ENCODE assay signal across 1 cellular context in the genomic region with DNA sequence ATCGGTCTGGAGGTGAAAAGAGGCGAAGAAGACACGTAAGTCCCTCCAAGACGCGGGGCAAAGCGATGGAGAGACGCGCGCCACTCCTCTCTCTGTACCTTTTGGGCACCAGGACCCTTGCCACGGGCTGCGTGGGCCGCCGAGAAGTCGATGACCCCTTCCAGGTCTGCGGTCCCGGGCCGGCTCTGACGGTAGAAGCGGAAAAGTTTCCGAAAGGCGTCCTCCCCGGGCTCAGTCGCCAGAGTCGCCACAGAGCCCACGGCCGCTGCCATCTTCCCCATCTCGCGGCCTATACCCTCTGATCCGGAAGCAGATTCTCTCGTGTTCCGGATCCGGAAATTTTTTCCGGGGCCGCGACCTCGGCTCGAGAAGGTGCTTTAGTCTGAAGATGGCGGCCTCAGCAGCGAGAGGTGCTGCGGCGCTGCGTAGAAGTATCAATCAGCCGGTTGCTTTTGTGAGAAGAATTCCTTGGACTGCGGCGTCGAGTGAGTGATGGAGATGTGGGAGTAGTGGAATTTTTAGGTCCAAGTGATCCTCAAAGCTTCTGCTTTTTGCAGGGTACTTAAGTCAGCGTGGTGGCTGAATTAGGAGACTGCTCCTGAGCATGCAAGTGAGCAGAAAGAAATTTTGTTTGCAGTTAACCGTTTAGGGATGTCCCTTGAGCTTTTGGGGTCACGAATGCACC.
TF ChIP-seq lines count a peak whose summit lies in the region.

A gene with protein sequence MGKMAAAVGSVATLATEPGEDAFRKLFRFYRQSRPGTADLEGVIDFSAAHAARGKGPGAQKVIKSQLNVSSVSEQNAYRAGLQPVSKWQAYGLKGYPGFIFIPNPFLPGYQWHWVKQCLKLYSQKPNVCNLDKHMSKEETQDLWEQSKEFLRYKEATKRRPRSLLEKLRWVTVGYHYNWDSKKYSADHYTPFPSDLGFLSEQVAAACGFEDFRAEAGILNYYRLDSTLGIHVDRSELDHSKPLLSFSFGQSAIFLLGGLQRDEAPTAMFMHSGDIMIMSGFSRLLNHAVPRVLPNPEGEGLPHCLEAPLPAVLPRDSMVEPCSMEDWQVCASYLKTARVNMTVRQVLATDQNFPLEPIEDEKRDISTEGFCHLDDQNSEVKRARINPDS (minus strand): TSS at position 300 of the 685 bp plus-strand sequence. CDS start 19 bp downstream, at position 281.
A gene (plus strand): TSS at position 380 of the 685 bp plus-strand sequence. CDS start 9 bp downstream, at position 389.

TF ChIP-seq in K562, 482 proteins besides CTCF, POLR2A, EP300 and RAD21 (continued from another document and continues in another):
- TF ChIP-seq, protein P1, sequence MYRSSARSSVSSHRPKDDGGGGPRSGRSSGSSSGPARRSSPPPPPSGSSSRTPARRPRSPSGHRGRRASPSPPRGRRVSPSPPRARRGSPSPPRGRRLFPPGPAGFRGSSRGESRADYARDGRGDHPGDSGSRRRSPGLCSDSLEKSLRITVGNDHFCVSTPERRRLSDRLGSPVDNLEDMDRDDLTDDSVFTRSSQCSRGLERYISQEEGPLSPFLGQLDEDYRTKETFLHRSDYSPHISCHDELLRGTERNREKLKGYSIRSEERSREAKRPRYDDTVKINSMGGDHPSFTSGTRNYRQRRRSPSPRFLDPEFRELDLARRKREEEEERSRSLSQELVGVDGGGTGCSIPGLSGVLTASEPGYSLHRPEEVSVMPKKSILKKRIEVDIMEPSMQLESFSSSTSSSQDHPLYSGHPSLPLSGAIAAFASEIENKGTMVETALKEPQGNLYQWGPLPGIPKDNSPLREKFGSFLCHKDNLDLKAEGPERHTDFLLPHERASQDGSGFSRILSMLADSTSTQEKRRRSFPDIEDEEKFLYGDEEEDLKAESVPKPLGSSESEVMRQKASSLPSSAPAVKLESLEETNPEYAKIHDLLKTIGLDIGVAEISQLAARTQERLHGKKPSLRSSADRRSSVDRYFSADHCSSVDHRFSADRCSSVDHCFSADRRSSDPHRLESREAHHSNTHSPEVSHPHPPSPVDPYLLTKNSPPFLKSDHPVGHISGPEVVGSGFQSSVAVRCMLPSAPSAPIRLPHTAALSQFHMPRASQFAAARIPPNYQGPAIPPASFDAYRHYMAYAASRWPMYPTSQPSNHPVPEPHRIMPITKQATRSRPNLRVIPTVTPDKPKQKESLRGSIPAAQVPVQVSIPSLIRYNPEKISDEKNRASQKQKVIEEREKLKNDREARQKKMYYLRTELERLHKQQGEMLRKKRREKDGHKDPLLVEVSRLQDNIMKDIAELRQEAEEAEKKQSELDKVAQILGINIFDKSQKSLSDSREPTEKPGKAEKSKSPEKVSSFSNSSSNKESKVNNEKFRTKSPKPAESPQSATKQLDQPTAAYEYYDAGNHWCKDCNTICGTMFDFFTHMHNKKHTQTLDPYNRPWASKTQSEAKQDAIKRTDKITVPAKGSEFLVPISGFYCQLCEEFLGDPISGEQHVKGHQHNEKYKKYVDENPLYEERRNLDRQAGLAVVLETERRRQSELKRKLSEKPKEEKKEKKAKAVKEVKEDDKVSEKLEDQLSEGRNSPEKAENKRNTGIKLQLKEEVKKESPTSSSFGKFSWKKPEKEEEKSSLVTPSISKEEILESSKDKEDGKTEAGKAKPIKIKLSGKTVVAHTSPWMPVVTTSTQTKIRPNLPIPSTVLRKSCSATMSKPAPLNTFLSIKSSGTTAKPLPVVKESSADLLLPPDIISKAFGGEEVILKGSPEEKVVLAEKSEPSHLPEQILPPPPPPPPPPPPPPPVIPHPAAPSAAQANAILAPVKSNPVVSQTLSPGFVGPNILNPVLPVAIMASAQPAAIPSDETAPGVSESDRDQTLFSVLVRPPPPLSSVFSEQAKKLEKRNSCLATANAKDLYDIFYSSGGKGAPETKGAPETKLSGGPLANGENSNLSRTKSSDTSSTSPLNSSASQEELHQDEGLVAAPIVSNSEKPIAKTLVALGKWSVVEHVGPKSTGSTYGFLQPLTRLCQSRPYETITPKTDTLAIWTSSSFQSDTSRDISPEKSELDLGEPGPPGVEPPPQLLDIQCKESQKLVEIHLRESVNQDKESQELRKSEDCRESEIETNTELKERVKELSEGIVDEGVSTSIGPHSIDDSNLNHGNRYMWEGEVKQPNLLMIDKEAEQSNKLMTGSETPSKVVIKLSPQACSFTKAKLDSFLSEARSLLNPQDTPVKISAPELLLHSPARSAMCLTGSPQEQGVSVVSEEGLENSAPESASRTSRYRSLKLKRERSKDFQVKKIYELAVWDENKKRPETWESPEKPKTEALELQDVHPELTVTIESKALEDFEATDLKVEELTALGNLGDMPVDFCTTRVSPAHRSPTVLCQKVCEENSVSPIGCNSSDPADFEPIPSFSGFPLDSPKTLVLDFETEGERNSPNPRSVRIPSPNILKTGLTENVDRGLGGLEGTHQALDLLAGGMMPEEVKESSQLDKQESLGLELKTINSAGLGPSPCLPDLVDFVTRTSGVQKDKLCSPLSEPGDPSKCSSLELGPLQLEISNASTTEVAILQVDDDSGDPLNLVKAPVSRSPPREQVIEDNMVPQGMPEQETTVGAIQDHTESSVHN (IDR thresholded peaks at IDR 0.05; ENCODE audit: borderline replicate concordance in 1 of 2, low read depth in 1 of 2): peak in 1 of 2 experiments; percentile 20; a peak in 1 of 4 replicates
- TF ChIP-seq ZNF143 (CRISPR knock-in tag; IDR thresholded peaks at IDR 0.05) (no peak), IRF2 (CRISPR knock-in tag; IDR thresholded peaks at IDR 0.05) (no peak), LEF1 (IDR thresholded peaks at IDR 0.05) (no peak), ZNF408 (CRISPR knock-in tag; IDR thresholded peaks at IDR 0.05; ENCODE audit: low read depth) (no peak), ELF2 (CRISPR knock-in tag; IDR thresholded peaks at IDR 0.05) (peak; percentile 35; the same call in 1 of the 2 replicates), ZFX (CRISPR knock-in tag; IDR thresholded peaks at IDR 0.05) (peak; percentile 58), DPF2 (IDR thresholded peaks at IDR 0.05) (peak; percentile 24; the same call in 1 of the 2 replicates), RNF2 (IDR thresholded peaks at IDR 0.05) (no peak), TAF1 (IDR thresholded peaks at IDR 0.05; ENCODE audit: control insufficient read depth, extremely low read depth, insufficient read depth, low read length, severe bottlenecking) (peak; percentile 97), HCFC1 (IDR thresholded peaks at IDR 0.05; ENCODE audit: low read depth, low read length) (peak; percentile 76), RAD51 (IDR thresholded peaks at IDR 0.05; ENCODE audit: borderline replicate concordance, low read depth) (no peak)
- TF ChIP-seq, protein P2, sequence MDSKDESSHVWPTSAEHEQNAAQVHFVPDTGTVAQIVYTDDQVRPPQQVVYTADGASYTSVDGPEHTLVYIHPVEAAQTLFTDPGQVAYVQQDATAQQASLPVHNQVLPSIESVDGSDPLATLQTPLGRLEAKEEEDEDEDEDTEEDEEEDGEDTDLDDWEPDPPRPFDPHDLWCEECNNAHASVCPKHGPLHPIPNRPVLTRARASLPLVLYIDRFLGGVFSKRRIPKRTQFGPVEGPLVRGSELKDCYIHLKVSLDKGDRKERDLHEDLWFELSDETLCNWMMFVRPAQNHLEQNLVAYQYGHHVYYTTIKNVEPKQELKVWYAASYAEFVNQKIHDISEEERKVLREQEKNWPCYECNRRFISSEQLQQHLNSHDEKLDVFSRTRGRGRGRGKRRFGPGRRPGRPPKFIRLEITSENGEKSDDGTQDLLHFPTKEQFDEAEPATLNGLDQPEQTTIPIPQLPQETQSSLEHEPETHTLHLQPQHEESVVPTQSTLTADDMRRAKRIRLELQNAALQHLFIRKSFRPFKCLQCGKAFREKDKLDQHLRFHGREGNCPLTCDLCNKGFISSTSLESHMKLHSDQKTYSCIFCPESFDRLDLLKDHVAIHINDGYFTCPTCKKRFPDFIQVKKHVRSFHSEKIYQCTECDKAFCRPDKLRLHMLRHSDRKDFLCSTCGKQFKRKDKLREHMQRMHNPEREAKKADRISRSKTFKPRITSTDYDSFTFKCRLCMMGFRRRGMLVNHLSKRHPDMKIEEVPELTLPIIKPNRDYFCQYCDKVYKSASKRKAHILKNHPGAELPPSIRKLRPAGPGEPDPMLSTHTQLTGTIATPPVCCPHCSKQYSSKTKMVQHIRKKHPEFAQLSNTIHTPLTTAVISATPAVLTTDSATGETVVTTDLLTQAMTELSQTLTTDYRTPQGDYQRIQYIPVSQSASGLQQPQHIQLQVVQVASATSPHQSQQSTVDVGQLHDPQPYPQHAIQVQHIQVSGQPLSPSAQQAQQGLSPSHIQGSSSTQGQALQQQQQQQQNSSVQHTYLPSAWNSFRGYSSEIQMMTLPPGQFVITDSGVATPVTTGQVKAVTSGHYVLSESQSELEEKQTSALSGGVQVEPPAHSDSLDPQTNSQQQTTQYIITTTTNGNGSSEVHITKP (IDR thresholded peaks at IDR 0.05; ENCODE audit: partially characterized antibody): no peak
- TF ChIP-seq, protein P3, sequence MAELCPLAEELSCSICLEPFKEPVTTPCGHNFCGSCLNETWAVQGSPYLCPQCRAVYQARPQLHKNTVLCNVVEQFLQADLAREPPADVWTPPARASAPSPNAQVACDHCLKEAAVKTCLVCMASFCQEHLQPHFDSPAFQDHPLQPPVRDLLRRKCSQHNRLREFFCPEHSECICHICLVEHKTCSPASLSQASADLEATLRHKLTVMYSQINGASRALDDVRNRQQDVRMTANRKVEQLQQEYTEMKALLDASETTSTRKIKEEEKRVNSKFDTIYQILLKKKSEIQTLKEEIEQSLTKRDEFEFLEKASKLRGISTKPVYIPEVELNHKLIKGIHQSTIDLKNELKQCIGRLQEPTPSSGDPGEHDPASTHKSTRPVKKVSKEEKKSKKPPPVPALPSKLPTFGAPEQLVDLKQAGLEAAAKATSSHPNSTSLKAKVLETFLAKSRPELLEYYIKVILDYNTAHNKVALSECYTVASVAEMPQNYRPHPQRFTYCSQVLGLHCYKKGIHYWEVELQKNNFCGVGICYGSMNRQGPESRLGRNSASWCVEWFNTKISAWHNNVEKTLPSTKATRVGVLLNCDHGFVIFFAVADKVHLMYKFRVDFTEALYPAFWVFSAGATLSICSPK (IDR thresholded peaks at IDR 0.05; ENCODE audit: borderline replicate concordance): no peak
- TF ChIP-seq, protein P4, sequence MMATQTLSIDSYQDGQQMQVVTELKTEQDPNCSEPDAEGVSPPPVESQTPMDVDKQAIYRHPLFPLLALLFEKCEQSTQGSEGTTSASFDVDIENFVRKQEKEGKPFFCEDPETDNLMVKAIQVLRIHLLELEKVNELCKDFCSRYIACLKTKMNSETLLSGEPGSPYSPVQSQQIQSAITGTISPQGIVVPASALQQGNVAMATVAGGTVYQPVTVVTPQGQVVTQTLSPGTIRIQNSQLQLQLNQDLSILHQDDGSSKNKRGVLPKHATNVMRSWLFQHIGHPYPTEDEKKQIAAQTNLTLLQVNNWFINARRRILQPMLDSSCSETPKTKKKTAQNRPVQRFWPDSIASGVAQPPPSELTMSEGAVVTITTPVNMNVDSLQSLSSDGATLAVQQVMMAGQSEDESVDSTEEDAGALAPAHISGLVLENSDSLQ (IDR thresholded peaks at IDR 0.05): peak; percentile 51; the same call in 1 of the 2 replicates
- TF ChIP-seq, protein P5, sequence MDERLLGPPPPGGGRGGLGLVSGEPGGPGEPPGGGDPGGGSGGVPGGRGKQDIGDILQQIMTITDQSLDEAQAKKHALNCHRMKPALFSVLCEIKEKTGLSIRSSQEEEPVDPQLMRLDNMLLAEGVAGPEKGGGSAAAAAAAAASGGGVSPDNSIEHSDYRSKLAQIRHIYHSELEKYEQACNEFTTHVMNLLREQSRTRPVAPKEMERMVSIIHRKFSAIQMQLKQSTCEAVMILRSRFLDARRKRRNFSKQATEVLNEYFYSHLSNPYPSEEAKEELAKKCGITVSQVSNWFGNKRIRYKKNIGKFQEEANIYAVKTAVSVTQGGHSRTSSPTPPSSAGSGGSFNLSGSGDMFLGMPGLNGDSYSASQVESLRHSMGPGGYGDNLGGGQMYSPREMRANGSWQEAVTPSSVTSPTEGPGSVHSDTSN (CRISPR knock-in tag; IDR thresholded peaks at IDR 0.05; ENCODE audit: low read depth): no peak
- TF ChIP-seq, protein P5 (tag; conservative IDR thresholded peaks at IDR 0.05; ENCODE audit: low read depth): no peak
- TF ChIP-seq, protein P6, sequence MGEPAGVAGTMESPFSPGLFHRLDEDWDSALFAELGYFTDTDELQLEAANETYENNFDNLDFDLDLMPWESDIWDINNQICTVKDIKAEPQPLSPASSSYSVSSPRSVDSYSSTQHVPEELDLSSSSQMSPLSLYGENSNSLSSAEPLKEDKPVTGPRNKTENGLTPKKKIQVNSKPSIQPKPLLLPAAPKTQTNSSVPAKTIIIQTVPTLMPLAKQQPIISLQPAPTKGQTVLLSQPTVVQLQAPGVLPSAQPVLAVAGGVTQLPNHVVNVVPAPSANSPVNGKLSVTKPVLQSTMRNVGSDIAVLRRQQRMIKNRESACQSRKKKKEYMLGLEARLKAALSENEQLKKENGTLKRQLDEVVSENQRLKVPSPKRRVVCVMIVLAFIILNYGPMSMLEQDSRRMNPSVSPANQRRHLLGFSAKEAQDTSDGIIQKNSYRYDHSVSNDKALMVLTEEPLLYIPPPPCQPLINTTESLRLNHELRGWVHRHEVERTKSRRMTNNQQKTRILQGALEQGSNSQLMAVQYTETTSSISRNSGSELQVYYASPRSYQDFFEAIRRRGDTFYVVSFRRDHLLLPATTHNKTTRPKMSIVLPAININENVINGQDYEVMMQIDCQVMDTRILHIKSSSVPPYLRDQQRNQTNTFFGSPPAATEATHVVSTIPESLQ (CRISPR knock-in tag; IDR thresholded peaks at IDR 0.05): no peak
- TF ChIP-seq, protein P7, sequence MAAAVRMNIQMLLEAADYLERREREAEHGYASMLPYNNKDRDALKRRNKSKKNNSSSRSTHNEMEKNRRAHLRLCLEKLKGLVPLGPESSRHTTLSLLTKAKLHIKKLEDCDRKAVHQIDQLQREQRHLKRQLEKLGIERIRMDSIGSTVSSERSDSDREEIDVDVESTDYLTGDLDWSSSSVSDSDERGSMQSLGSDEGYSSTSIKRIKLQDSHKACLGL (CRISPR knock-in tag; IDR thresholded peaks at IDR 0.05; ENCODE audit: borderline replicate concordance, poor library complexity, severe bottlenecking): no peak
- TF ChIP-seq, protein P8, sequence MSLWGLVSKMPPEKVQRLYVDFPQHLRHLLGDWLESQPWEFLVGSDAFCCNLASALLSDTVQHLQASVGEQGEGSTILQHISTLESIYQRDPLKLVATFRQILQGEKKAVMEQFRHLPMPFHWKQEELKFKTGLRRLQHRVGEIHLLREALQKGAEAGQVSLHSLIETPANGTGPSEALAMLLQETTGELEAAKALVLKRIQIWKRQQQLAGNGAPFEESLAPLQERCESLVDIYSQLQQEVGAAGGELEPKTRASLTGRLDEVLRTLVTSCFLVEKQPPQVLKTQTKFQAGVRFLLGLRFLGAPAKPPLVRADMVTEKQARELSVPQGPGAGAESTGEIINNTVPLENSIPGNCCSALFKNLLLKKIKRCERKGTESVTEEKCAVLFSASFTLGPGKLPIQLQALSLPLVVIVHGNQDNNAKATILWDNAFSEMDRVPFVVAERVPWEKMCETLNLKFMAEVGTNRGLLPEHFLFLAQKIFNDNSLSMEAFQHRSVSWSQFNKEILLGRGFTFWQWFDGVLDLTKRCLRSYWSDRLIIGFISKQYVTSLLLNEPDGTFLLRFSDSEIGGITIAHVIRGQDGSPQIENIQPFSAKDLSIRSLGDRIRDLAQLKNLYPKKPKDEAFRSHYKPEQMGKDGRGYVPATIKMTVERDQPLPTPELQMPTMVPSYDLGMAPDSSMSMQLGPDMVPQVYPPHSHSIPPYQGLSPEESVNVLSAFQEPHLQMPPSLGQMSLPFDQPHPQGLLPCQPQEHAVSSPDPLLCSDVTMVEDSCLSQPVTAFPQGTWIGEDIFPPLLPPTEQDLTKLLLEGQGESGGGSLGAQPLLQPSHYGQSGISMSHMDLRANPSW (CRISPR knock-in tag; IDR thresholded peaks at IDR 0.05): no peak
